Comparison of ENCODE assay signal across 18 cellular contexts in genomic region chr15:65172531-65172930, GRCh38. TPM values are rescaled to one million over a fixed set of nuclear protein-coding genes. Genes with fewer than 3 reads are reported as not detected.
DNase-seq lines count a peak whose midpoint lies in the region; ATAC-seq and TF ChIP-seq lines count a peak whose summit lies in the region.
"Had no signal": no experiment of that assay in that cellular context is flagged by ENCODE, and none has a peak within 500 bp of the region (broad histone marks: within the 10 kb centered on the region; RNA-seq: fewer than 3 reads in every experiment).

No MANE protein-coding gene starts in this region.

- H3K9me3 ChIP-seq in IMR-90 (ENCODE audit: control insufficient read depth, insufficient read depth, low read length): no peaks in the 10 kb centered on the region
- no peaks in the 10 kb centered on the region for H3K9me3 ChIP-seq in liver (ENCODE audit: control insufficient read depth in 4 of 4, low read length in 3 of 4)

- DNase-seq in IMR-90: no peak
- DNase-seq in renal cortical epithelial cell (ENCODE audit: low read depth): peak; percentile 62
- DNase-seq in caudate nucleus (lab: John Stamatoyannopoulos, UW): no peak
- no peak for DNase-seq in dermis blood vessel endothelial cell
- no peak for DNase-seq in HK-2 (ENCODE audit: unreplicated experiment)
- DNase-seq in activated T-cell treated with anti-CD3 and anti-CD28 coated beads for 4 hours: no peak
- DNase-seq: ACHN; C1 segment of cervical spinal cord; CD4-positive, alpha-beta T cell; DMS79; GM23248 had no signal

- TF ChIP-seq RAD21 in IMR-90 (IDR thresholded peaks at IDR 0.05; ENCODE audit: low read length) (no peak), liver (IDR thresholded peaks at IDR 0.05) (no peak)

- peak overlapping the region; percentile 61 for H2AK9ac ChIP-seq in IMR-90 (replicated peaks; ENCODE audit: low read depth, low read length, poor library complexity)

- H4K20me1 ChIP-seq in IMR-90 (ENCODE audit: insufficient read depth, low read length): peaks cover 11% of the 10 kb centered on the region

- no peak overlapping the region for H3K4me3 ChIP-seq in IMR-90 (ENCODE audit: insufficient read depth, low read depth, low read length)
- H3K4me3 ChIP-seq in liver (ENCODE audit: low read depth in 1 of 3, low read length in 3 of 3): no peak overlapping the region
- H3K4me3 ChIP-seq: GM12878, GM23248 had no signal

- no peak overlapping the region for H3K4ac ChIP-seq in IMR-90 (ENCODE audit: low read depth, low read length)

- no CpG with 5 or more reads among the region's 5 CpGs for WGBS in IMR-90 (ENCODE audit: extremely low coverage in 2 of 2, insufficient read length in 1 of 2), 2 experiments
- WGBS in liver: 97% methylated on average over 5 of the region's 5 CpGs

- POLR2A ChIA-PET in IMR-90 (lab: Charles Lee; ENCODE audit: unreplicated experiment): no interaction called here

- H3K27ac ChIP-seq in IMR-90 (ENCODE audit: insufficient read depth, low read length): no peak overlapping the region
- H3K27ac ChIP-seq in liver (ENCODE audit: low read depth in 1 of 2, low read length in 2 of 2): peak overlapping the region; percentile 85 to 87
- no peak overlapping the region for H3K27ac ChIP-seq in caudate nucleus (ENCODE audit: low read depth, low read length)
- H3K27ac ChIP-seq: GM23248, HL-60 had no signal

- no peak overlapping the region for H2BK120ac ChIP-seq in IMR-90 (ENCODE audit: low read depth, low read length)

- no peak overlapping the region for H3K14ac ChIP-seq in IMR-90 (replicated peaks; ENCODE audit: low read depth, low read length)

- H3K36me3 ChIP-seq in IMR-90 (ENCODE audit: control insufficient read depth, insufficient read depth, low read length) (peaks cover 40% of the 10 kb centered on the region), liver (ENCODE audit: control insufficient read depth in 4 of 4, insufficient read depth in 3 of 4, low read depth in 1 of 4, low read length in 3 of 4) (peaks cover 4 to 31% (median 14%) of the 10 kb centered on the region in 4 donors)

- no peak overlapping the region for H4K8ac ChIP-seq in IMR-90 (ENCODE audit: low read depth in 2 of 2, low read length in 2 of 2)

- peaks cover 86% of the 10 kb centered on the region for H3K36me3 Mint-ChIP-seq in activated T-helper 17 cell treated with anti-CD3 and anti-CD28 coated beads, Interleukin-2, amount 50 U/mL, for 72 hours (ENCODE audit: low read depth)

- ATAC-seq in IMR-90 (ENCODE audit: low read depth): no peak
- ATAC-seq in activated T-helper 17 cell treated with anti-CD3 and anti-CD28 coated beads, Interleukin-2, amount 50 U/mL, for 72 hours (replicated peaks): no peak
- ATAC-seq: GM12878, HCT116 had no signal

- peaks cover 6% of the 10 kb centered on the region for H3K9me1 ChIP-seq in IMR-90 (ENCODE audit: insufficient read depth, low read length)

- dilution Hi-C loops in IMR-90 (cut with HindIII; ENCODE audit: low sequenced_read_pairs, unreplicated experiment): no loop called here

- CTCF ChIA-PET in IMR-90 (lab: Yijun Ruan, JAX): no interaction called here

- no peak overlapping the region for H3K56ac ChIP-seq in IMR-90 (ENCODE audit: extremely low read depth, insufficient read depth, low read length)

- no peaks in the 10 kb centered on the region for H3K9me3 Mint-ChIP-seq in activated T-helper 17 cell treated with anti-CD3 and anti-CD28 coated beads, Interleukin-2, amount 50 U/mL, for 72 hours
- H3K9me3 Mint-ChIP-seq: CD4-positive, alpha-beta T cell had no signal

- no peak overlapping the region for H3K4me2 ChIP-seq in IMR-90 (ENCODE audit: low read depth, low read length)

- no peak overlapping the region for H2BK20ac ChIP-seq in IMR-90 (ENCODE audit: low read depth, low read length)

- no peak overlapping the region for H4K5ac ChIP-seq in IMR-90 (ENCODE audit: low read depth, low read length)

- in situ Hi-C loops in IMR-90 (cut with MboI; ENCODE audit: low sequenced_read_pairs): no loop called here

- no peak overlapping the region for H2BK15ac ChIP-seq in IMR-90 (ENCODE audit: low read depth, low read length)

- H3K4me3 Mint-ChIP-seq in activated T-helper 17 cell treated with anti-CD3 and anti-CD28 coated beads, Interleukin-2, amount 50 U/mL, for 72 hours: no peak overlapping the region
- H3K4me3 Mint-ChIP-seq: CD4-positive, alpha-beta T cell had no signal

- peaks cover 26 to 42% of the 10 kb centered on the region in 2 experiments for H3K79me1 ChIP-seq in IMR-90 (ENCODE audit: low read depth in 1 of 2, low read length in 2 of 2)

- TF ChIP-seq POLR2A in IMR-90 (IDR thresholded peaks at IDR 0.05; ENCODE audit: low read depth, low read length): no peak

- intact Hi-C loops in IMR-90 (cut with micrococcal nuclease): no loop called here

- no peak for TF ChIP-seq CTCF in IMR-90 (conservative IDR thresholded peaks at IDR 0.05; ENCODE audit: low read depth, low read length)
- no peak for TF ChIP-seq CTCF in liver (IDR thresholded peaks at IDR 0.05; ENCODE audit: low read depth, low read length, missing input control)

- no peak overlapping the region for H2AFZ ChIP-seq in IMR-90 (replicated peaks; ENCODE audit: low read length, poor library complexity)
- H2AFZ ChIP-seq: GM23248 had no signal

- H3K27ac Mint-ChIP-seq in activated T-helper 17 cell treated with anti-CD3 and anti-CD28 coated beads, Interleukin-2, amount 50 U/mL, for 72 hours: peak overlapping the region; percentile 52
- H3K27ac Mint-ChIP-seq: CD4-positive, alpha-beta T cell had no signal

- no peak overlapping the region for H2BK5ac ChIP-seq in IMR-90 (ENCODE audit: low read depth, low read length, poor library complexity, severe bottlenecking)

- no peak overlapping the region for H4K91ac ChIP-seq in IMR-90 (ENCODE audit: insufficient read depth, low read depth, low read length)

- no peak overlapping the region for H3K18ac ChIP-seq in IMR-90 (ENCODE audit: low read depth, low read length)

- H3K9ac ChIP-seq in IMR-90 (ENCODE audit: low read depth, low read length): no peak overlapping the region
- no peak overlapping the region for H3K9ac ChIP-seq in liver (ENCODE audit: low read depth in 1 of 2, low read length in 2 of 2)
- H3K9ac ChIP-seq: GM23248 had no signal

- no peak overlapping the region for H2AK5ac ChIP-seq in IMR-90 (ENCODE audit: low read depth, low read length)

- no peaks in the 10 kb centered on the region for H3K4me1 ChIP-seq in IMR-90 (ENCODE audit: control insufficient read depth, insufficient read depth, low read length)
- H3K4me1 ChIP-seq in liver (ENCODE audit: control insufficient read depth in 4 of 4, insufficient read depth in 4 of 4, low read length in 3 of 4): peaks cover 12 to 28% (median 15%) of the 10 kb centered on the region in 4 donors

- no peaks in the 10 kb centered on the region for H3K27me3 Mint-ChIP-seq in activated T-helper 17 cell treated with anti-CD3 and anti-CD28 coated beads, Interleukin-2, amount 50 U/mL, for 72 hours
- H3K27me3 Mint-ChIP-seq: CD4-positive, alpha-beta T cell had no signal

- H3K23ac ChIP-seq in IMR-90 (ENCODE audit: low read depth, low read length): no peak overlapping the region

- BruUV-seq in IMR-90 (replicated peaks; lab: Mats Ljungman, UMichigan): no TSS peak

- H3K4me1 Mint-ChIP-seq in activated T-helper 17 cell treated with anti-CD3 and anti-CD28 coated beads, Interleukin-2, amount 50 U/mL, for 72 hours: no peaks in the 10 kb centered on the region

- no peaks in the 10 kb centered on the region for H3K27me3 ChIP-seq in IMR-90 (ENCODE audit: control insufficient read depth, insufficient read depth, low read length)
- H3K27me3 ChIP-seq in liver (ENCODE audit: control insufficient read depth in 4 of 4, insufficient read depth in 4 of 4, low read length in 3 of 4): no peaks in the 10 kb centered on the region

TF ChIP-seq in liver, 16 proteins besides CTCF, POLR2A, EP300 and RAD21 (continues in another document):
- TF ChIP-seq FOXA2 (IDR thresholded peaks at IDR 0.05) (no peak), TAF1 (conservative IDR thresholded peaks at IDR 0.05) (no peak), RXRA (IDR thresholded peaks at IDR 0.05) (no peak)

RNA-seq across cellular contexts. Expression of gene CLPX, which starts 12.6 kb away (rescaled TPM):
- total RNA-seq in IMR-90 (2012; rRNA removed) (25.8 and 29.4 TPM in 2 replicates), liver (10 to 100 TPM; 39.0 to 79.4 TPM), renal cortical epithelial cell (42.0 and 110 TPM in 2 replicates), dermis blood vessel endothelial cell (45.3 and 69.3 TPM in 2 replicates)
- polyA plus RNA-seq in IMR-90 (2012; rRNA removed) (21.5 and 26.9 TPM in 2 replicates), liver (10 to 100 TPM; 24.8 to 43.1 TPM)
- polyA plus RNA-seq in IMR-90 (2012; cell fraction: cytosol; rRNA removed): 2.4 and 4.8 TPM in 2 replicates
- 5.0 and 16.3 TPM in 2 replicates for polyA plus RNA-seq in IMR-90 (2012; cell fraction: nucleus; rRNA removed; ENCODE audit: low replicate concordance)
- 10 to 100 TPM; 61.1 to 74.2 TPM for total RNA-seq in activated T-helper 17 cell treated with anti-CD3 and anti-CD28 coated beads, Interleukin-2, amount 50 U/mL, for 72 hours

RNA-seq across cellular contexts. Expression of gene CILP, which starts 38.7 kb away (rescaled TPM):
- total RNA-seq in IMR-90 (2012; rRNA removed): under 0.01 TPM in 1 of 2 replicates, not detected in the other
- 0.01 and 0.02 TPM in 2 replicates for polyA plus RNA-seq in IMR-90 (2012; rRNA removed)
- 0.04 TPM in 1 of 2 replicates, not detected in the other for polyA plus RNA-seq in IMR-90 (2012; cell fraction: cytosol; rRNA removed)
- 0.11 and 0.14 TPM in 2 replicates for polyA plus RNA-seq in IMR-90 (2012; cell fraction: nucleus; rRNA removed; ENCODE audit: low replicate concordance)
- total RNA-seq in activated T-helper 17 cell treated with anti-CD3 and anti-CD28 coated beads, Interleukin-2, amount 50 U/mL, for 72 hours: under 1 TPM; 0.05 to 0.09 TPM
- total RNA-seq in liver: 1 to 10 TPM in 1 of 2 donors, under 1 TPM in 1; 0.28 to 2.6 TPM
- under 1 TPM; 0.36 to 0.52 TPM for polyA plus RNA-seq in liver
- total RNA-seq in renal cortical epithelial cell: under 0.01 and 0.40 TPM in 2 replicates
- not detected in 2 replicates for total RNA-seq in dermis blood vessel endothelial cell
- total RNA-seq: A172, G401 had no signal

RNA-seq across cellular contexts. Expression of gene PDCD7, which starts 38.9 kb away (rescaled TPM):
- 4.7 and 8.1 TPM in 2 replicates for total RNA-seq in IMR-90 (2012; rRNA removed)
- 8.1 and 12.3 TPM in 2 replicates for polyA plus RNA-seq in IMR-90 (2012; rRNA removed)
- 6.1 and 8.4 TPM in 2 replicates for polyA plus RNA-seq in IMR-90 (2012; cell fraction: cytosol; rRNA removed)
- polyA plus RNA-seq in IMR-90 (2012; cell fraction: nucleus; rRNA removed; ENCODE audit: low replicate concordance): 6.5 and 13.2 TPM in 2 replicates
- 10 to 100 TPM; 22.0 to 36.7 TPM for total RNA-seq in activated T-helper 17 cell treated with anti-CD3 and anti-CD28 coated beads, Interleukin-2, amount 50 U/mL, for 72 hours
- 1 to 10 TPM; 8.5 to 9.5 TPM for total RNA-seq in liver
- polyA plus RNA-seq in liver: 1 to 10 TPM; 3.0 to 4.9 TPM
- total RNA-seq in renal cortical epithelial cell: 12.9 and 18.4 TPM in 2 replicates
- 18.7 and 25.0 TPM in 2 replicates for total RNA-seq in dermis blood vessel endothelial cell

RNA-seq across cellular contexts. Expression of gene UBAP1L, which starts 57.5 kb away (rescaled TPM):
- total RNA-seq in IMR-90 (2012; rRNA removed): 0.28 and 0.36 TPM in 2 replicates
- polyA plus RNA-seq in IMR-90 (2012; rRNA removed): 1.1 TPM in 2 replicates
- 0.19 and 0.24 TPM in 2 replicates for polyA plus RNA-seq in IMR-90 (2012; cell fraction: cytosol; rRNA removed)
- 13.5 and 14.9 TPM in 2 replicates for polyA plus RNA-seq in IMR-90 (2012; cell fraction: nucleus; rRNA removed; ENCODE audit: low replicate concordance)
- 1 to 10 TPM; 5.2 to 6.1 TPM for total RNA-seq in activated T-helper 17 cell treated with anti-CD3 and anti-CD28 coated beads, Interleukin-2, amount 50 U/mL, for 72 hours
- 1 to 10 TPM in 1 of 2 donors, under 1 TPM in 1; 0.79 to 6.9 TPM for total RNA-seq in liver
- polyA plus RNA-seq in liver: 1 to 10 TPM in 1 of 2 donors, under 1 TPM in 1; 0.57 to 1.0 TPM
- under 0.01 and 1.4 TPM in 2 replicates for total RNA-seq in renal cortical epithelial cell
- total RNA-seq in dermis blood vessel endothelial cell: 1.6 and 2.7 TPM in 2 replicates

Comparison
In these comparisons a context has a peak if more than half of its experiments do, and no peak if none do; other contexts are left out.
1. H3K27ac ChIP-seq: peak in liver (2 of 2); none in IMR-90 (single experiment) and caudate nucleus (single experiment).